39 cellular contexts compared by ENCODE assay signal in the genomic region with DNA sequence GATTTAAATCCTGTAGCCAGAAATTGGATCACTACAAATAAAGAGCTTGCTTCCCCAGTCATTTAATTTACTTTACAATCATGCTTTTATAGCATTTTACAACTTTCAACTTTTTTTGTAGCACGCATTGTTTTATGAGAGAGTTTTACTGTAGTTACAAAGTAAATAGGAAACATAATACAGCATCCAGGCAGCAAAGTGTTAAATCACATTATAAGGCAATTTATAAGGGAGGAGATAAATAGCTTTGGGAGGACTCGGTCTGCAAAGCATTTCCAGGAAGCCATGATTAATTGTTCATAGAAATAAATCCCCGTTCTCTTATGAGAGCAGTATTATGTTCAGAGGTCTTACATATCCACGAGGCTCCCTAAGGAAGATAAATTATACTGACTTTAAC.
"Had no signal": no experiment of that assay in that cellular context is flagged by ENCODE, and none has a peak within 500 bp of the region (broad histone marks: within the 10 kb centered on the region; RNA-seq: fewer than 3 reads in every experiment).

No MANE protein-coding gene starts in this region.

- DNase-seq: activated CD4-positive, alpha-beta memory T cell treated with anti-CD3 and anti-CD28 coated beads, Interleukin-2, amount 10 ng/mL, durations not matched to agents 7 days and 5 days; activated CD4-positive, alpha-beta T cell treated with anti-CD3 and anti-CD28 coated beads for 1 hour; activated CD4-positive, alpha-beta T cell treated with anti-CD3 and anti-CD28 coated beads for 36 hours; activated CD4-positive, alpha-beta T cell treated with anti-CD3 and anti-CD28 coated beads for 48 hours; activated CD4-positive, alpha-beta T cell treated with anti-CD3 and anti-CD28 coated beads, Interleukin-2, amount 10 ng/mL, durations not matched to agents 7 days and 5 days; activated CD4-positive, alpha-beta T cell treated with anti-CD3 and anti-CD28 coated beads, Interleukin-2, amount 50 U/mL, for 48 hours; activated CD4-positive, CD25-positive, alpha-beta regulatory T cell; activated CD8-positive, alpha-beta memory T cell treated with anti-CD3 and anti-CD28 coated beads for 24 hours; activated CD8-positive, alpha-beta memory T cell treated with anti-CD3 and anti-CD28 coated beads, Interleukin-2, amount 10 ng/mL, durations not matched to agents 7 days and 5 days; activated CD8-positive, alpha-beta memory T cell treated with anti-CD3 and anti-CD28 coated beads, Interleukin-2, amount 50 U/mL, for 48 hours; activated CD8-positive, alpha-beta T cell treated with anti-CD3 and anti-CD28 coated beads, Interleukin-2, amount 10 ng/mL, durations not matched to agents 7 days and 5 days; activated effector memory CD4-positive, alpha-beta T cell treated with Interleukin-2 at 50 U/mL for 16 hours; activated gamma-delta T cell; activated naive CD4-positive, alpha-beta T cell treated with anti-CD3 and anti-CD28 coated beads, Interleukin-2, amount 10 ng/mL, durations not matched to agents 7 days and 5 days; activated naive CD4-positive, alpha-beta T cell treated with Interleukin-2 at 50 U/mL for 16 hours; activated naive CD8-positive, alpha-beta T cell treated with anti-CD3 and anti-CD28 coated beads, Interleukin-2, amount 10 ng/mL, durations not matched to agents 7 days and 5 days; activated naive CD8-positive, alpha-beta T cell treated with anti-CD3 and anti-CD28 coated beads, Interleukin-2, amount 50 U/mL, for 24 hours; activated T-cell treated with anti-CD3 and anti-CD28 coated beads, Interleukin-2, amount 50 U/mL, for 24 hours; activated T-cell treated with anti-CD3 and anti-CD28 coated beads, Interleukin-2, amount 50 U/mL, for 48 hours; amygdala; anterior cingulate cortex; cerebellar nuclear complex; T-helper 1 cell; T-helper 2 cell; T-helper 9 cell; WERI-Rb-1 had no signal

- H3K27me3 Mint-ChIP-seq: activated CD4-positive, alpha-beta memory T cell treated with anti-CD3 and anti-CD28 coated beads, Interleukin-2, amount 10 ng/mL, durations not matched to agents 7 days and 5 days; activated CD4-positive, alpha-beta T cell treated with anti-CD3 and anti-CD28 coated beads for 36 hours; activated CD4-positive, alpha-beta T cell treated with anti-CD3 and anti-CD28 coated beads, Interleukin-2, amount 10 ng/mL, durations not matched to agents 7 days and 5 days; activated CD8-positive, alpha-beta memory T cell treated with anti-CD3 and anti-CD28 coated beads, Interleukin-2, amount 10 ng/mL, durations not matched to agents 7 days and 5 days; activated naive CD4-positive, alpha-beta T cell treated with anti-CD3 and anti-CD28 coated beads, Interleukin-2, amount 10 ng/mL, durations not matched to agents 7 days and 5 days; activated naive CD4-positive, alpha-beta T cell treated with anti-CD3 and anti-CD28 coated beads, Interleukin-2, amount 50 U/mL, for 24 hours; activated naive CD8-positive, alpha-beta T cell; activated naive CD8-positive, alpha-beta T cell treated with anti-CD3 and anti-CD28 coated beads, Interleukin-2, amount 10 ng/mL, durations not matched to agents 7 days and 5 days; activated naive CD8-positive, alpha-beta T cell treated with anti-CD3 and anti-CD28 coated beads, Interleukin-2, amount 50 U/mL, for 24 hours; activated T-cell treated with anti-CD3 and anti-CD28 coated beads, Interleukin-2, amount 50 U/mL, for 24 hours; brain; central memory CD8-positive, alpha-beta T cell had no signal

- H3K27ac ChIP-seq: ascending aorta, cardiac muscle cell, WERI-Rb-1 had no signal

- ATAC-seq: activated CD4-positive, alpha-beta T cell treated with anti-CD3 and anti-CD28 coated beads for 36 hours; activated CD4-positive, CD25-positive, alpha-beta regulatory T cell treated with anti-CD3 and anti-CD28 coated beads, Interleukin-2, amount 50 U/mL, for 24 hours; activated CD8-positive, alpha-beta memory T cell treated with anti-CD3 and anti-CD28 coated beads, Interleukin-2, amount 10 ng/mL, durations not matched to agents 7 days and 5 days; activated CD8-positive, alpha-beta T cell treated with anti-CD3 and anti-CD28 coated beads, Interleukin-2, amount 10 ng/mL, durations not matched to agents 7 days and 5 days; activated naive CD8-positive, alpha-beta T cell treated with anti-CD3 and anti-CD28 coated beads, Interleukin-2, amount 50 U/mL, for 24 hours; WTC11 had no signal

- FAIRE-seq: bronchial epithelial cell, TTC549 had no signal

- H3K4me3 Mint-ChIP-seq: activated CD4-positive, alpha-beta memory T cell treated with anti-CD3 and anti-CD28 coated beads, Interleukin-2, amount 10 ng/mL, durations not matched to agents 7 days and 5 days; activated CD4-positive, alpha-beta T cell treated with anti-CD3 and anti-CD28 coated beads for 36 hours; activated CD4-positive, alpha-beta T cell treated with anti-CD3 and anti-CD28 coated beads, Interleukin-2, amount 10 ng/mL, durations not matched to agents 7 days and 5 days; activated CD8-positive, alpha-beta memory T cell treated with anti-CD3 and anti-CD28 coated beads, Interleukin-2, amount 10 ng/mL, durations not matched to agents 7 days and 5 days; activated CD8-positive, alpha-beta T cell treated with anti-CD3 and anti-CD28 coated beads, Interleukin-2, amount 10 ng/mL, durations not matched to agents 7 days and 5 days; activated naive CD4-positive, alpha-beta T cell treated with anti-CD3 and anti-CD28 coated beads, Interleukin-2, amount 10 ng/mL, durations not matched to agents 7 days and 5 days; activated naive CD4-positive, alpha-beta T cell treated with anti-CD3 and anti-CD28 coated beads, Interleukin-2, amount 50 U/mL, for 24 hours; activated naive CD8-positive, alpha-beta T cell; activated naive CD8-positive, alpha-beta T cell treated with anti-CD3 and anti-CD28 coated beads, Interleukin-2, amount 10 ng/mL, durations not matched to agents 7 days and 5 days; activated naive CD8-positive, alpha-beta T cell treated with anti-CD3 and anti-CD28 coated beads, Interleukin-2, amount 50 U/mL, for 24 hours; activated T-cell treated with anti-CD3 and anti-CD28 coated beads, Interleukin-2, amount 50 U/mL, for 24 hours; brain; central memory CD8-positive, alpha-beta T cell; T-helper 1 cell treated with Interleukin-12 subunit alpha and Interleukin-12 subunit beta and Interleukin-4 antibody, amounts not matched to agents 30 μg/mL and 1 μg/mL, for 36 hours; T-helper 2 cell treated with Interferon-gamma antibody and Interleukin-4, amounts not matched to agents 5 μg/mL and 100 μg/mL, for 36 hours; WTC11 had no signal

- H3K27ac Mint-ChIP-seq: activated CD4-positive, alpha-beta memory T cell treated with anti-CD3 and anti-CD28 coated beads, Interleukin-2, amount 10 ng/mL, durations not matched to agents 7 days and 5 days; activated CD4-positive, alpha-beta T cell treated with anti-CD3 and anti-CD28 coated beads for 36 hours; activated CD4-positive, alpha-beta T cell treated with anti-CD3 and anti-CD28 coated beads, Interleukin-2, amount 10 ng/mL, durations not matched to agents 7 days and 5 days; activated CD8-positive, alpha-beta memory T cell treated with anti-CD3 and anti-CD28 coated beads, Interleukin-2, amount 10 ng/mL, durations not matched to agents 7 days and 5 days; activated CD8-positive, alpha-beta T cell treated with anti-CD3 and anti-CD28 coated beads, Interleukin-2, amount 10 ng/mL, durations not matched to agents 7 days and 5 days; activated naive CD4-positive, alpha-beta T cell treated with anti-CD3 and anti-CD28 coated beads, Interleukin-2, amount 10 ng/mL, durations not matched to agents 7 days and 5 days; activated naive CD4-positive, alpha-beta T cell treated with anti-CD3 and anti-CD28 coated beads, Interleukin-2, amount 50 U/mL, for 24 hours; activated naive CD8-positive, alpha-beta T cell; activated naive CD8-positive, alpha-beta T cell treated with anti-CD3 and anti-CD28 coated beads, Interleukin-2, amount 10 ng/mL, durations not matched to agents 7 days and 5 days; activated naive CD8-positive, alpha-beta T cell treated with anti-CD3 and anti-CD28 coated beads, Interleukin-2, amount 50 U/mL, for 24 hours; activated T-cell treated with anti-CD3 and anti-CD28 coated beads, Interleukin-2, amount 50 U/mL, for 24 hours; activated T-helper 2 cell treated with anti-CD3 and anti-CD28 coated beads, Interferon-gamma antibody, Interleukin-2, Interleukin-4, amounts not matched to agents 10 μg/mL and 5 μg/mL and 100 μg/mL, durations not matched to agents 14 hours and 24 hours and 36 hours; brain; T-helper 1 cell treated with Interleukin-12 subunit alpha and Interleukin-12 subunit beta and Interleukin-4 antibody, amounts not matched to agents 30 μg/mL and 1 μg/mL, for 36 hours; T-helper 2 cell treated with Interferon-gamma antibody and Interleukin-4, amounts not matched to agents 5 μg/mL and 100 μg/mL, for 36 hours; WTC11 had no signal

- H3K36me3 Mint-ChIP-seq: activated CD8-positive, alpha-beta memory T cell treated with anti-CD3 and anti-CD28 coated beads, Interleukin-2, amount 10 ng/mL, durations not matched to agents 7 days and 5 days; activated naive CD4-positive, alpha-beta T cell treated with anti-CD3 and anti-CD28 coated beads, Interleukin-2, amount 10 ng/mL, durations not matched to agents 7 days and 5 days; activated naive CD4-positive, alpha-beta T cell treated with anti-CD3 and anti-CD28 coated beads, Interleukin-2, amount 50 U/mL, for 24 hours; activated naive CD8-positive, alpha-beta T cell; activated naive CD8-positive, alpha-beta T cell treated with anti-CD3 and anti-CD28 coated beads, Interleukin-2, amount 10 ng/mL, durations not matched to agents 7 days and 5 days; brain had no signal

- H3K4me1 ChIP-seq: ascending aorta had no signal

- H3K4me3 ChIP-seq: ascending aorta, cardiac muscle cell had no signal

- H3K36me3 ChIP-seq: ascending aorta, cardiac muscle cell, WERI-Rb-1 had no signal

- H3K27me3 ChIP-seq: ascending aorta, cardiac muscle cell had no signal

- H3K4me1 Mint-ChIP-seq: activated CD4-positive, alpha-beta memory T cell treated with anti-CD3 and anti-CD28 coated beads, Interleukin-2, amount 10 ng/mL, durations not matched to agents 7 days and 5 days; activated CD4-positive, alpha-beta T cell treated with anti-CD3 and anti-CD28 coated beads for 36 hours; activated CD4-positive, alpha-beta T cell treated with anti-CD3 and anti-CD28 coated beads, Interleukin-2, amount 10 ng/mL, durations not matched to agents 7 days and 5 days; activated CD8-positive, alpha-beta memory T cell treated with anti-CD3 and anti-CD28 coated beads, Interleukin-2, amount 10 ng/mL, durations not matched to agents 7 days and 5 days; activated naive CD4-positive, alpha-beta T cell treated with anti-CD3 and anti-CD28 coated beads, Interleukin-2, amount 10 ng/mL, durations not matched to agents 7 days and 5 days; activated naive CD4-positive, alpha-beta T cell treated with anti-CD3 and anti-CD28 coated beads, Interleukin-2, amount 50 U/mL, for 24 hours; activated naive CD8-positive, alpha-beta T cell treated with anti-CD3 and anti-CD28 coated beads, Interleukin-2, amount 10 ng/mL, durations not matched to agents 7 days and 5 days; activated naive CD8-positive, alpha-beta T cell treated with anti-CD3 and anti-CD28 coated beads, Interleukin-2, amount 50 U/mL, for 24 hours; brain; central memory CD8-positive, alpha-beta T cell; WTC11 had no signal
